ENCODE assay signal across 8 cellular contexts in genomic region chr2:208265371-208265806, GRCh38. TPM values are rescaled to one million over a fixed set of nuclear protein-coding genes. Genes with fewer than 3 reads are reported as not detected.
DNase-seq lines count a peak whose midpoint lies in the region; ATAC-seq and TF ChIP-seq lines count a peak whose summit lies in the region.

No MANE protein-coding gene starts in this region.

- H3K36me3 ChIP-seq in Karpas-422 (ENCODE audit: insufficient read depth, low read length) (no peaks in the 10 kb centered on the region), thoracic aorta (no peaks in the 10 kb centered on the region)

- peak overlapping the region; percentile 96 to 97 for H3K27ac Mint-ChIP-seq in effector memory CD8-positive, alpha-beta T cell

- no peaks in the 10 kb centered on the region for H3K27me3 Mint-ChIP-seq in effector memory CD8-positive, alpha-beta T cell

- peak; percentile 34 for ATAC-seq in GM21737 (IDR thresholded peaks at IDR 0.05; ENCODE audit: unreplicated experiment)
- ATAC-seq in effector memory CD8-positive, alpha-beta T cell (replicated peaks) = peak; percentile 58
- no peak for ATAC-seq in thoracic aorta (ENCODE audit: insufficient number of reproducible peaks, low FRiP score, low read depth)

- DNase-seq in NCI-H2107 treated with DMSO at 0.1 percent for 48 hours (lab: John Stamatoyannopoulos, UW; ENCODE audit: unreplicated experiment) (peak; percentile 16), NCI-H2107 (lab: John Stamatoyannopoulos, UW) (no peak), Karpas-422 (peak; percentile 85), thoracic aorta (ENCODE audit: low spot score) (no peak)
- DNase-seq in activated CD4-positive, CD25-positive, alpha-beta regulatory T cell treated with anti-CD3 and anti-CD28 coated beads, Interleukin-2, amount 50 U/mL, for 72 hours = peak; percentile 51
- peak; percentile 43 to 53 (median 44) for DNase-seq in effector memory CD8-positive, alpha-beta T cell

- H3K79me2 ChIP-seq in Karpas-422 (ENCODE audit: low read length) = peaks cover 40% of the 10 kb centered on the region

- no peaks in the 10 kb centered on the region for H3K9me3 Mint-ChIP-seq in effector memory CD8-positive, alpha-beta T cell

- TF ChIP-seq CTCF in thoracic aorta (IDR thresholded peaks at IDR 0.05) = no peak

- peak overlapping the region; percentile 85 for H2AFZ ChIP-seq in Karpas-422 (ENCODE audit: low read length)

- H3K9me2 ChIP-seq in Karpas-422 (replicated peaks; ENCODE audit: insufficient read depth, low read length) = no peaks in the 10 kb centered on the region

- H3K4me1 ChIP-seq in Karpas-422 (ENCODE audit: low read length) (peaks cover 42% of the 10 kb centered on the region), mononuclear cell (ENCODE audit: insufficient read depth, low read length) (peaks cover 44% of the 10 kb centered on the region), thoracic aorta (ENCODE audit: control insufficient read depth in 1 of 2, low read depth in 2 of 2) (peaks cover 24 to 30% of the 10 kb centered on the region in 2 donors)

- peak overlapping the region; percentile 74 for H3K4me3 ChIP-seq in Karpas-422 (ENCODE audit: low read length)
- H3K4me3 ChIP-seq in mononuclear cell (ENCODE audit: low read length) = peak overlapping the region; percentile 68
- H3K4me3 ChIP-seq in thoracic aorta = peak overlapping the region; percentile 96

- peaks cover 11% of the 10 kb centered on the region for H3K36me3 Mint-ChIP-seq in effector memory CD8-positive, alpha-beta T cell (ENCODE audit: insufficient read depth)

- H3K4me3 Mint-ChIP-seq in effector memory CD8-positive, alpha-beta T cell = peak overlapping the region; percentile 96 to 97

- H3K9me3 ChIP-seq in Karpas-422 (ENCODE audit: low read length) (no peaks in the 10 kb centered on the region), mononuclear cell (ENCODE audit: low read depth, low read length) (no peaks in the 10 kb centered on the region), thoracic aorta (no peaks in the 10 kb centered on the region)

- peak overlapping the region; percentile 85 for H3K9ac ChIP-seq in Karpas-422 (ENCODE audit: low read length)

- H3K4me1 Mint-ChIP-seq in effector memory CD8-positive, alpha-beta T cell (ENCODE audit: low read depth in 2 of 2) = peaks cover 25 to 45% of the 10 kb centered on the region in 2 donors

- peak overlapping the region; percentile 81 for H3K4me2 ChIP-seq in Karpas-422 (ENCODE audit: low read depth, low read length, poor library complexity, severe bottlenecking)

- H3K27ac ChIP-seq in Karpas-422 (ENCODE audit: low read length) = peak overlapping the region; percentile 81
- H3K27ac ChIP-seq in thoracic aorta = peak overlapping the region; percentile 67 to 97

- H3K27me3 ChIP-seq in Karpas-422 (ENCODE audit: low read length) (no peaks in the 10 kb centered on the region), mononuclear cell (ENCODE audit: insufficient read depth, low read length) (no peaks in the 10 kb centered on the region), thoracic aorta (replicated peaks; ENCODE audit: insufficient read depth) (no peaks in the 10 kb centered on the region)

- H4K20me1 ChIP-seq in Karpas-422 (ENCODE audit: insufficient read depth, low read depth, low read length) = no peaks in the 10 kb centered on the region

RNA-seq across cellular contexts. Expression of gene PIKFYVE, which starts 0.7 kb away (rescaled TPM):
- total RNA-seq in Karpas-422 (2014; rRNA removed; shearing (Covaris generic); ENCODE audit: low replicate concordance) = 38.4 and 58.0 TPM in 2 replicates
- 59.6 TPM for total RNA-seq in mononuclear cell
- total RNA-seq in thoracic aorta = 10 to 100 TPM; 18.0 to 29.4 TPM

RNA-seq across cellular contexts. Expression of gene IDH1, which starts 10.5 kb away (rescaled TPM):
- total RNA-seq in Karpas-422 (2014; rRNA removed; shearing (Covaris generic); ENCODE audit: low replicate concordance) = 44.1 and 50.6 TPM in 2 replicates
- total RNA-seq in mononuclear cell (6.7 TPM), thoracic aorta (10 to 100 TPM; 40.9 to 41.0 TPM)

Comparison
In these comparisons a context has a peak if more than half of its experiments do, and no peak if none do; other contexts are left out.
1. DNase-seq: peak in NCI-H2107 treated with DMSO at 0.1 percent for 48 hours (single experiment), Karpas-422 (single experiment), activated CD4-positive, CD25-positive, alpha-beta regulatory T cell treated with anti-CD3 and anti-CD28 coated beads, Interleukin-2, amount 50 U/mL, for 72 hours (single experiment) and effector memory CD8-positive, alpha-beta T cell (3 of 3); none in NCI-H2107 (single experiment) and thoracic aorta (single experiment).
2. Peak in every context shown above with its lines, with median percentiles within 50 percentile points of each other: H3K4me3 ChIP-seq.